9 cellular contexts compared by ENCODE assay signal in genomic region chr12:116910280-116910644, GRCh38. TPM values are rescaled to one million over a fixed set of nuclear protein-coding genes. Genes with fewer than 3 reads are reported as not detected.
DNase-seq lines count a peak whose midpoint lies in the region; ATAC-seq and TF ChIP-seq lines count a peak whose summit lies in the region.
"Had no signal": no experiment of that assay in that cellular context is flagged by ENCODE, and none has a peak within 500 bp of the region (broad histone marks: within the 10 kb centered on the region; RNA-seq: fewer than 3 reads in every experiment).

No MANE protein-coding gene starts in this region.

- H3K27me3 ChIP-seq in H7 (ENCODE audit: control insufficient read depth, insufficient read depth, low read length), result no peaks in the 10 kb centered on the region
- H3K27me3 ChIP-seq in gastroesophageal sphincter, result no peaks in the 10 kb centered on the region
- no peaks in the 10 kb centered on the region for H3K27me3 ChIP-seq in skeletal muscle tissue (ENCODE audit: control insufficient read depth in 3 of 3, insufficient read depth in 3 of 3, low read length in 3 of 3)

- H3K9ac ChIP-seq in skeletal muscle tissue (ENCODE audit: low read depth in 1 of 3, low read length in 3 of 3), result peak overlapping the region in 2 of 3 donors; percentile 75 to 87

- ATAC-seq in gastroesophageal sphincter (no peak), HG03521 (IDR thresholded peaks at IDR 0.05; ENCODE audit: unreplicated experiment) (no peak)

- no peak for TF ChIP-seq CTCF in WI38 (IDR thresholded peaks at IDR 0.05; ENCODE audit: low read depth, low read length)
- no peak for TF ChIP-seq CTCF in gastroesophageal sphincter (IDR thresholded peaks at IDR 0.05)

- H3K27ac ChIP-seq in gastroesophageal sphincter, result peak overlapping the region in 3 of 4 donors; percentile 85 to 90 (median 89)
- H3K27ac ChIP-seq in skeletal muscle tissue (ENCODE audit: low read depth, low read length), result peak overlapping the region; percentile 44

- no peaks in the 10 kb centered on the region for H3K9me3 ChIP-seq in gastroesophageal sphincter
- H3K9me3 ChIP-seq in skeletal muscle tissue (ENCODE audit: control insufficient read depth in 3 of 3, low read length in 3 of 3), result no peaks in the 10 kb centered on the region

- H3K4me3 ChIP-seq in H7 (ENCODE audit: insufficient read depth, low read depth, low read length) (peak overlapping the region; percentile 70), WI38 (ENCODE audit: low read depth, low read length) (peak overlapping the region; percentile 84), gastroesophageal sphincter (peak overlapping the region; percentile 95 to 98), skeletal muscle tissue (ENCODE audit: low read length in 3 of 3) (peak overlapping the region; percentile 73 to 84 (median 78))

- TF ChIP-seq EP300 in gastroesophageal sphincter (IDR thresholded peaks at IDR 0.05), result no peak

- no peak for TF ChIP-seq POLR2A in gastroesophageal sphincter (IDR thresholded peaks at IDR 0.05)

- peaks cover 0 to 30% (median 2%) of the 10 kb centered on the region in 3 donors for H3K4me1 ChIP-seq in gastroesophageal sphincter
- H3K4me1 ChIP-seq in skeletal muscle tissue (ENCODE audit: control insufficient read depth in 3 of 3, insufficient read depth in 3 of 3, low read length in 3 of 3), result peaks cover 2 to 12% (median 4%) of the 10 kb centered on the region in 3 donors

- DNase-seq in H7 (no peak), A172 (ENCODE audit: low spot score) (no peak), anterior cingulate cortex (lab: John Stamatoyannopoulos, UW) (no peak), NAMALWA (ENCODE audit: low spot score) (no peak)

- WGBS in gastroesophageal sphincter (ENCODE audit: low coverage in 1 of 2), 2 donors, result 67 to 74% methylated on average over 4 of the region's 4 CpGs

- H3K36me3 ChIP-seq in H7 (replicated peaks; ENCODE audit: control insufficient read depth, insufficient read depth, low read length) (no peaks in the 10 kb centered on the region), gastroesophageal sphincter (no peaks in the 10 kb centered on the region), skeletal muscle tissue (ENCODE audit: control insufficient read depth in 3 of 3, insufficient read depth in 3 of 3, low read length in 3 of 3) (no peaks in the 10 kb centered on the region)

RNA-seq across cellular contexts. Expression of gene FBXW8, which starts 0.5 kb away (rescaled TPM):
- total RNA-seq in H7 (2014; rRNA removed; shearing (Covaris generic)), result 10.4 and 13.2 TPM in 2 replicates
- 10 to 100 TPM; 10.1 to 17.9 (median 13.7) TPM for total RNA-seq in gastroesophageal sphincter
- total RNA-seq in skeletal muscle tissue, result 8.9 TPM
- total RNA-seq in A172 (2014; rRNA removed; shearing (Covaris generic)), result 15.4 and 16.8 TPM in 2 replicates

RNA-seq across cellular contexts. Expression of gene HRK, which starts 29.0 kb away (rescaled TPM):
- total RNA-seq in H7 (2014; rRNA removed; shearing (Covaris generic)), result 0.33 and 0.59 TPM in 2 replicates
- under 1 TPM in 3 of 4 donors, not detected in 1; under 0.01 to 0.45 (median 0.08) TPM for total RNA-seq in gastroesophageal sphincter
- 0.52 TPM for total RNA-seq in skeletal muscle tissue
- total RNA-seq in A172 (2014; rRNA removed; shearing (Covaris generic)), result 0.55 and 0.86 TPM in 2 replicates
- total RNA-seq: RPMI7951 had no signal
